Comparison of ENCODE assay signal across 28 cellular contexts in genomic region chr15:55074431-55074830, GRCh38.
"Had no signal": no experiment of that assay in that cellular context is flagged by ENCODE, and none has a peak within 500 bp of the region (broad histone marks: within the 10 kb centered on the region; RNA-seq: fewer than 3 reads in every experiment).

No MANE protein-coding gene starts in this region.

- H3K4me1 Mint-ChIP-seq: nephron progenitor cell, neural crest cell had no signal

- H3K9me3 ChIP-seq: neutrophil, pancreas, psoas muscle, right lobe of liver, thoracic aorta, transverse colon, upper lobe of right lung, uterus had no signal

- H3K36me3 ChIP-seq: neutrophil, pancreas, right lobe of liver, sigmoid colon, stomach, thoracic aorta, tibial artery, transverse colon, upper lobe of right lung, uterus had no signal

- DNase-seq: naive B cell; naive thymus-derived CD8-positive, alpha-beta T cell; nephron progenitor cell; nucleus accumbens; pancreas; psoas muscle; right cardiac atrium; right lobe of liver; sigmoid colon; small intestine; stimulated activated CD4-positive, alpha-beta T cell treated with anti-CD3 and anti-CD28 coated beads, Interleukin-15, amount 100 ng/mL, for 24 hours; stimulated activated CD4-positive, alpha-beta T cell treated with anti-CD3 and anti-CD28 coated beads, Interleukin-2, amount 100 ng/mL, for 24 hours; stimulated activated CD4-positive, alpha-beta T cell treated with anti-CD3 and anti-CD28 coated beads, Interleukin-2, amount 100 ng/mL, for 48 hours; stimulated activated CD4-positive, alpha-beta T cell treated with anti-CD3 and anti-CD28 coated beads, Interleukin-4, amount 100 ng/mL, for 24 hours; stimulated activated naive B cell treated with anti-CD40 and anti-IgM and Interleukin-4, amounts not matched to agents 10 μg/mL and 1 μg/mL and 100 μg/mL, for 72 hours; stimulated activated naive CD4-positive, alpha-beta T cell treated with Interleukin-2 at 50 U/mL for 16 hours; stomach; tibial artery; transverse colon; upper lobe of right lung; uterus had no signal

- H3K4me1 ChIP-seq: pancreas, psoas muscle, right lobe of liver, sigmoid colon, stomach, transverse colon, upper lobe of right lung, uterus had no signal

- H3K9me3 Mint-ChIP-seq: stimulated activated effector memory CD8-positive, alpha-beta T cell treated with anti-CD3 and anti-CD28 coated beads, Interleukin-12 subunit alpha, Interleukin-12 subunit beta, amount 100 ng/mL, for 72 hours had no signal

- ATAC-seq: naive thymus-derived CD8-positive, alpha-beta T cell; natural killer cell treated with Interleukin-12 subunit alpha and Interleukin-12 subunit beta and Interleukin-15 and Interleukin-18, amount 100 ng/mL, for 72 hours; pancreas; psoas muscle; right cardiac atrium; right lobe of liver; stimulated activated effector memory CD8-positive, alpha-beta T cell treated with anti-CD3 and anti-CD28 coated beads, Interleukin-12 subunit alpha, Interleukin-12 subunit beta, amount 100 ng/mL, for 72 hours; stimulated activated naive B cell treated with anti-CD40 and anti-IgM and Interleukin-4, amounts not matched to agents 10 μg/mL and 1 μg/mL and 100 μg/mL, for 72 hours; upper lobe of right lung had no signal

- H3K27ac Mint-ChIP-seq: naive B cell; naive thymus-derived CD8-positive, alpha-beta T cell; natural killer cell treated with Interleukin-12 subunit alpha and Interleukin-12 subunit beta and Interleukin-15 and Interleukin-18, amount 100 ng/mL, for 72 hours; nephron progenitor cell; progenitor cell of endocrine pancreas; stimulated activated effector memory CD8-positive, alpha-beta T cell treated with anti-CD3 and anti-CD28 coated beads, Interleukin-12 subunit alpha, Interleukin-12 subunit beta, amount 100 ng/mL, for 72 hours; stimulated activated naive B cell treated with anti-CD40 and anti-IgM and Interleukin-4, amounts not matched to agents 10 μg/mL and 1 μg/mL and 100 μg/mL, for 72 hours; stimulated activated naive CD8-positive, alpha-beta T cell treated with anti-CD3 and anti-CD28 coated beads, Interleukin-15, Interleukin-2, amounts not matched to agents 100 ng/mL and 50 ng/mL, for 24 hours had no signal

- H3K36me3 Mint-ChIP-seq: stimulated activated effector memory CD8-positive, alpha-beta T cell treated with anti-CD3 and anti-CD28 coated beads, Interleukin-12 subunit alpha, Interleukin-12 subunit beta, amount 100 ng/mL, for 72 hours had no signal

- H3K27me3 ChIP-seq: neutrophil, pancreas, right lobe of liver, sigmoid colon, stomach, tibial artery, transverse colon, upper lobe of right lung, uterus had no signal

- H3K4me3 ChIP-seq: pancreas, psoas muscle, right lobe of liver, sigmoid colon, stomach, thoracic aorta, tibial artery, transverse colon, upper lobe of right lung, uterus had no signal

- H3K4me3 Mint-ChIP-seq: naive B cell; naive thymus-derived CD8-positive, alpha-beta T cell; natural killer cell treated with Interleukin-12 subunit alpha and Interleukin-12 subunit beta and Interleukin-15 and Interleukin-18, amount 100 ng/mL, for 72 hours; nephron progenitor cell; neural crest cell; stimulated activated effector memory CD8-positive, alpha-beta T cell treated with anti-CD3 and anti-CD28 coated beads, Interleukin-12 subunit alpha, Interleukin-12 subunit beta, amount 100 ng/mL, for 72 hours; stimulated activated naive B cell treated with anti-CD40 and anti-IgM and Interleukin-4, amounts not matched to agents 10 μg/mL and 1 μg/mL and 100 μg/mL, for 72 hours; stimulated activated naive CD8-positive, alpha-beta T cell treated with anti-CD3 and anti-CD28 coated beads, Interleukin-15, Interleukin-2, amounts not matched to agents 100 ng/mL and 50 ng/mL, for 24 hours had no signal

- H3K27ac ChIP-seq: neutrophil, pancreas, psoas muscle, right lobe of liver, sigmoid colon, stomach, thoracic aorta, tibial artery, transverse colon, upper lobe of right lung, uterus had no signal

- H3K27me3 Mint-ChIP-seq: naive B cell; naive thymus-derived CD8-positive, alpha-beta T cell; progenitor cell of endocrine pancreas; stimulated activated naive B cell treated with anti-CD40 and anti-IgM and Interleukin-4, amounts not matched to agents 10 μg/mL and 1 μg/mL and 100 μg/mL, for 72 hours; stimulated activated naive CD8-positive, alpha-beta T cell treated with anti-CD3 and anti-CD28 coated beads, Interleukin-15, Interleukin-2, amounts not matched to agents 100 ng/mL and 50 ng/mL, for 24 hours had no signal
